2 cellular contexts compared by ENCODE assay signal in the genomic region with DNA sequence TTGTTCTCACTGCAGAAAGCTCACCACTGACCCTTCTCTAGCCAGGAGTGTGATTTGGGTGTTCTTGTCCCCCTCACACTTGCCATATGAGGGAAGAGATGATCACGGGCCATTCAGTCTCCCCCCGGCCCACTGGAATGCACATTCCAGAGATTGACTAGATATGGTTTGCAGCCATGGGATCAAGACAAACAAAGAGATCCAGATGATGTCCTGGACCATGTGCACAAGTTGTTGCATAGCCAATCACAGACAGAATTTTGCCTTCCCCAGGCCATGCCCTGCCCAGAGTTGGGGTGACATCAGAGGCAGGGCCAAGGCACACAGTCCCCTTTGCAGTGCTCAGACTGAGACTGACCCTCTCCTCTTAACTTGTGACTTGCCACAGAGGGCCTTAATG.
TF ChIP-seq lines count a peak whose summit lies in the region.

No MANE protein-coding gene starts in this region.

TF ChIP-seq in HepG2, 621 proteins besides CTCF, POLR2A, EP300 and RAD21:
- no peak for TF ChIP-seq ZFAT (CRISPR knock-in tag; conservative IDR thresholded peaks at IDR 0.05)
- no peak for TF ChIP-seq ETV5 (CRISPR knock-in tag; IDR thresholded peaks at IDR 0.05; ENCODE audit: borderline replicate concordance)
- peak; percentile 52 for TF ChIP-seq TEAD3 (CRISPR knock-in tag; optimal IDR thresholded peaks at IDR 0.05; ENCODE audit: borderline replicate concordance)
- no peak for TF ChIP-seq ZNF101 (CRISPR knock-in tag; IDR thresholded peaks at IDR 0.05; ENCODE audit: borderline replicate concordance, low read depth)

TF ChIP-seq in SK-N-SH treated with all-trans-retinoic acid at 6 μM for 48 hours, 23 proteins besides CTCF, POLR2A, EP300 and RAD21:
- TF ChIP-seq ZFP30 (CRISPR knock-in tag; IDR thresholded peaks at IDR 0.05) = no peak
- no peak for TF ChIP-seq PPARA (CRISPR knock-in tag; IDR thresholded peaks at IDR 0.05; ENCODE audit: borderline replicate concordance)
- TF ChIP-seq OSR1 (CRISPR knock-in tag; IDR thresholded peaks at IDR 0.05) = no peak
- no peak for TF ChIP-seq TCF4 (CRISPR knock-in tag; IDR thresholded peaks at IDR 0.05; ENCODE audit: borderline replicate concordance)
- no peak for TF ChIP-seq ESRRG (CRISPR knock-in tag; IDR thresholded peaks at IDR 0.05)
- TF ChIP-seq CSDC2 (CRISPR knock-in tag; IDR thresholded peaks at IDR 0.05) = no peak
- TF ChIP-seq RARB (CRISPR knock-in tag; IDR thresholded peaks at IDR 0.05) = no peak
- no peak for TF ChIP-seq SNAI2 (CRISPR knock-in tag; IDR thresholded peaks at IDR 0.05)
- TF ChIP-seq ARNTL (CRISPR knock-in tag; IDR thresholded peaks at IDR 0.05; ENCODE audit: borderline replicate concordance, low read depth) = no peak
- TF ChIP-seq, protein P1, sequence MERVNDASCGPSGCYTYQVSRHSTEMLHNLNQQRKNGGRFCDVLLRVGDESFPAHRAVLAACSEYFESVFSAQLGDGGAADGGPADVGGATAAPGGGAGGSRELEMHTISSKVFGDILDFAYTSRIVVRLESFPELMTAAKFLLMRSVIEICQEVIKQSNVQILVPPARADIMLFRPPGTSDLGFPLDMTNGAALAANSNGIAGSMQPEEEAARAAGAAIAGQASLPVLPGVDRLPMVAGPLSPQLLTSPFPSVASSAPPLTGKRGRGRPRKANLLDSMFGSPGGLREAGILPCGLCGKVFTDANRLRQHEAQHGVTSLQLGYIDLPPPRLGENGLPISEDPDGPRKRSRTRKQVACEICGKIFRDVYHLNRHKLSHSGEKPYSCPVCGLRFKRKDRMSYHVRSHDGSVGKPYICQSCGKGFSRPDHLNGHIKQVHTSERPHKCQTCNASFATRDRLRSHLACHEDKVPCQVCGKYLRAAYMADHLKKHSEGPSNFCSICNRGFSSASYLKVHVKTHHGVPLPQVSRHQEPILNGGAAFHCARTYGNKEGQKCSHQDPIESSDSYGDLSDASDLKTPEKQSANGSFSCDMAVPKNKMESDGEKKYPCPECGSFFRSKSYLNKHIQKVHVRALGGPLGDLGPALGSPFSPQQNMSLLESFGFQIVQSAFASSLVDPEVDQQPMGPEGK (CRISPR knock-in tag; IDR thresholded peaks at IDR 0.05; ENCODE audit: borderline replicate concordance) = no peak
- TF ChIP-seq TOX (CRISPR knock-in tag; IDR thresholded peaks at IDR 0.05; ENCODE audit: borderline replicate concordance) = no peak
- TF ChIP-seq ZC3H10 (CRISPR knock-in tag; IDR thresholded peaks at IDR 0.05) = no peak
- no peak for TF ChIP-seq ZFP3 (CRISPR knock-in tag; IDR thresholded peaks at IDR 0.05)
- TF ChIP-seq, protein P2, sequence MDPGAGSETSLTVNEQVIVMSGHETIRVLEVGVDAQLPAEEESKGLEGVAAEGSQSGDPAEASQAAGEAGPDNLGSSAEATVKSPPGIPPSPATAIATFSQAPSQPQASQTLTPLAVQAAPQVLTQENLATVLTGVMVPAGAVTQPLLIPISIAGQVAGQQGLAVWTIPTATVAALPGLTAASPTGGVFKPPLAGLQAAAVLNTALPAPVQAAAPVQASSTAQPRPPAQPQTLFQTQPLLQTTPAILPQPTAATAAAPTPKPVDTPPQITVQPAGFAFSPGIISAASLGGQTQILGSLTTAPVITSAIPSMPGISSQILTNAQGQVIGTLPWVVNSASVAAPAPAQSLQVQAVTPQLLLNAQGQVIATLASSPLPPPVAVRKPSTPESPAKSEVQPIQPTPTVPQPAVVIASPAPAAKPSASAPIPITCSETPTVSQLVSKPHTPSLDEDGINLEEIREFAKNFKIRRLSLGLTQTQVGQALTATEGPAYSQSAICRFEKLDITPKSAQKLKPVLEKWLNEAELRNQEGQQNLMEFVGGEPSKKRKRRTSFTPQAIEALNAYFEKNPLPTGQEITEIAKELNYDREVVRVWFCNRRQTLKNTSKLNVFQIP (CRISPR knock-in tag; IDR thresholded peaks at IDR 0.05; ENCODE audit: borderline replicate concordance, low read depth) = no peak
- TF ChIP-seq ZNF565 (CRISPR knock-in tag; conservative IDR thresholded peaks at IDR 0.05; ENCODE audit: low read depth) = no peak
